7 cellular contexts compared by ENCODE assay signal in genomic region chr21:45615145-45615711, GRCh38. TPM values are rescaled to one million over a fixed set of nuclear protein-coding genes. Genes with fewer than 3 reads are reported as not detected.
DNase-seq lines count a peak whose midpoint lies in the region; ATAC-seq lines count a peak whose summit lies in the region.

No MANE protein-coding gene starts in this region.

- DNase-seq in activated CD4-positive, alpha-beta T cell treated with anti-CD3 and anti-CD28 coated beads for 1 hour = peak; percentile 85
- DNase-seq in cerebellum (ENCODE audit: low spot score) (peak; percentile 36), NCI-H2081 treated with DMSO at 0.1 percent for 48 hours (lab: John Stamatoyannopoulos, UW) (no peak), NCI-H1048 (lab: John Stamatoyannopoulos, UW) (no peak)
- DNase-seq in stimulated activated CD4-positive, alpha-beta T cell treated with anti-CD3 and anti-CD28 coated beads, Interleukin-4, amount 100 ng/mL, for 24 hours = peak; percentile 88

- peak; percentile 64 for ATAC-seq in HG02763 (IDR thresholded peaks at IDR 0.05; ENCODE audit: unreplicated experiment)
- no peak for ATAC-seq in GM18498 (IDR thresholded peaks at IDR 0.05; ENCODE audit: unreplicated experiment)

RNA-seq across cellular contexts. Expression of gene PCBP3, which starts 28.3 kb away (rescaled TPM):
- 27.7 TPM for total RNA-seq in cerebellum

Comparison
In these comparisons a context has a peak if more than half of its experiments do, and no peak if none do; other contexts are left out.
1. DNase-seq: peak in activated CD4-positive, alpha-beta T cell treated with anti-CD3 and anti-CD28 coated beads for 1 hour (single experiment), cerebellum (single experiment) and stimulated activated CD4-positive, alpha-beta T cell treated with anti-CD3 and anti-CD28 coated beads, Interleukin-4, amount 100 ng/mL, for 24 hours (single experiment); none in NCI-H2081 treated with DMSO at 0.1 percent for 48 hours (single experiment) and NCI-H1048 (single experiment).